ENCODE assay signal across 8 cellular contexts in genomic region chr18:3262234-3263171, GRCh38. TPM values are rescaled to one million over a fixed set of nuclear protein-coding genes. Genes with fewer than 3 reads are reported as not detected.
DNase-seq lines count a peak whose midpoint lies in the region; ATAC-seq, FAIRE-seq and TF ChIP-seq lines count a peak whose summit lies in the region.

No MANE protein-coding gene starts in this region.

- 0 to 2% methylated on average over 4 to 13 of the region's 69 CpGs for WGBS in gastroesophageal sphincter (ENCODE audit: low coverage in 1 of 2), 2 donors

- H3K79me2 ChIP-seq in KMS-11 (ENCODE audit: insufficient read depth, low read depth): peaks cover 48% of the 10 kb centered on the region
- peaks cover 46% of the 10 kb centered on the region for H3K79me2 ChIP-seq in parathyroid adenoma

- peak overlapping the region; percentile 71 for H3K27ac ChIP-seq in KMS-11
- peak overlapping the region; percentile 93 to 97 (median 94) for H3K27ac ChIP-seq in gastroesophageal sphincter
- H3K27ac ChIP-seq in parathyroid adenoma: peak overlapping the region; percentile 95

- FAIRE-seq in D721Med (lab: Jason Lieb, UNC): no peak

- H3K9me3 ChIP-seq in gastroesophageal sphincter: no peaks in the 10 kb centered on the region
- no peaks in the 10 kb centered on the region for H3K9me3 ChIP-seq in parathyroid adenoma (ENCODE audit: control insufficient read depth, low read length)

- DNase-seq in D721Med (ENCODE audit: insufficient read length, low spot score): peak; percentile 32
- DNase-seq in activated T-helper 9 cell treated with anti-CD3 and anti-CD28 coated beads, Interleukin-2, amount 50 U/mL, for 16 hours (ENCODE audit: low read depth): peak; percentile 11
- DNase-seq in cortex of kidney (lab: John Stamatoyannopoulos, UW): no peak
- DNase-seq in LoVo (ENCODE audit: low spot score): no peak

- peak in 1 of 2 donors; percentile 10 for TF ChIP-seq POLR2A in gastroesophageal sphincter (IDR thresholded peaks at IDR 0.05)

- ATAC-seq in GM21723 (IDR thresholded peaks at IDR 0.05; ENCODE audit: unreplicated experiment) (peak; percentile 39), gastroesophageal sphincter (peak; percentile 56)

- peak overlapping the region; percentile 89 for H2AFZ ChIP-seq in KMS-11 (ENCODE audit: low read depth)
- peak overlapping the region; percentile 92 for H2AFZ ChIP-seq in parathyroid adenoma

- H3K9ac ChIP-seq in KMS-11 (peak overlapping the region; percentile 86), parathyroid adenoma (peak overlapping the region; percentile 97)

- H3K27me3 ChIP-seq in KMS-11 (ENCODE audit: insufficient read depth, low read depth) (no peaks in the 10 kb centered on the region), gastroesophageal sphincter (no peaks in the 10 kb centered on the region), parathyroid adenoma (ENCODE audit: control insufficient read depth, insufficient read depth, low read length) (no peaks in the 10 kb centered on the region)

- H3K36me3 ChIP-seq in KMS-11 (ENCODE audit: insufficient read depth): no peaks in the 10 kb centered on the region
- peaks cover 0 to 15% of the 10 kb centered on the region in 2 donors for H3K36me3 ChIP-seq in gastroesophageal sphincter
- no peaks in the 10 kb centered on the region for H3K36me3 ChIP-seq in parathyroid adenoma (ENCODE audit: control insufficient read depth, insufficient read depth, low read length)

- no peaks in the 10 kb centered on the region; the same call in 1 of the 2 replicates for H4K20me1 ChIP-seq in KMS-11 (ENCODE audit: insufficient read depth)

- H3K4me2 ChIP-seq in KMS-11 (peak overlapping the region; percentile 93), parathyroid adenoma (ENCODE audit: low read length) (peak overlapping the region; percentile 80)

- H3K4me3 ChIP-seq in KMS-11 (IDR thresholded peaks at IDR 0.05; ENCODE audit: insufficient read depth, low read depth, low read length) (no peak overlapping the region), gastroesophageal sphincter (peak overlapping the region; percentile 88 to 92), parathyroid adenoma (ENCODE audit: low read depth, low read length) (peak overlapping the region; percentile 87)

- no peak for TF ChIP-seq EP300 in gastroesophageal sphincter (IDR thresholded peaks at IDR 0.05)

- H3K4me1 ChIP-seq in KMS-11 (ENCODE audit: low read depth, poor library complexity, severe bottlenecking) (peaks cover 27% of the 10 kb centered on the region), gastroesophageal sphincter (peaks cover 24 to 62% (median 34%) of the 10 kb centered on the region in 3 donors), parathyroid adenoma (peaks cover 17% of the 10 kb centered on the region)

- no peak for TF ChIP-seq CTCF in D721Med (IDR thresholded peaks at IDR 0.05; ENCODE audit: insufficient read depth, missing control alignments)
- no peak for TF ChIP-seq CTCF in KMS-11 (conservative IDR thresholded peaks at IDR 0.05; ENCODE audit: low read depth, low read length)
- no peak for TF ChIP-seq CTCF in gastroesophageal sphincter (IDR thresholded peaks at IDR 0.05)
- peak; percentile 4 for TF ChIP-seq CTCF in parathyroid adenoma (IDR thresholded peaks at IDR 0.05)

RNA-seq across cellular contexts. Expression of gene MYL12B, which starts 0.6 kb away (rescaled TPM):
- 100 to 1,000 TPM; 148 to 354 (median 233) TPM for total RNA-seq in gastroesophageal sphincter

RNA-seq across cellular contexts. Expression of gene MYL12A, which starts 14.9 kb away (rescaled TPM):
- 100 to 1,000 TPM; 193 to 582 (median 307) TPM for total RNA-seq in gastroesophageal sphincter

RNA-seq across cellular contexts. Expression of gene MYOM1, which starts 42.7 kb away (rescaled TPM):
- total RNA-seq in gastroesophageal sphincter: 10 to 100 TPM; 14.8 to 37.6 (median 24.6) TPM

Comparison
In these comparisons a context has a peak if more than half of its experiments do, and no peak if none do; other contexts are left out.
1. DNase-seq: peak in D721Med (single experiment) and activated T-helper 9 cell treated with anti-CD3 and anti-CD28 coated beads, Interleukin-2, amount 50 U/mL, for 16 hours (single experiment); none in cortex of kidney (single experiment) and LoVo (single experiment).
2. Peak in every context shown above with its lines, with median percentiles within 50 percentile points of each other: H3K27ac ChIP-seq.